Comparison of ENCODE assay signal across 9 cellular contexts in genomic region chr4:42398448-42399355, GRCh38. TPM values are rescaled to one million over a fixed set of nuclear protein-coding genes. Genes with fewer than 3 reads are reported as not detected.
DNase-seq lines count a peak whose midpoint lies in the region; ATAC-seq and TF ChIP-seq lines count a peak whose summit lies in the region.
"Had no signal": no experiment of that assay in that cellular context is flagged by ENCODE, and none has a peak within 500 bp of the region (broad histone marks: within the 10 kb centered on the region; RNA-seq: fewer than 3 reads in every experiment).

No MANE protein-coding gene starts in this region.

- TF ChIP-seq POLR2A in testis (IDR thresholded peaks at IDR 0.05), result no peak

- no peaks in the 10 kb centered on the region for H3K9me3 Mint-ChIP-seq in T-helper 1 cell treated with Interleukin-12 subunit alpha and Interleukin-12 subunit beta and Interleukin-4 antibody, amounts not matched to agents 30 μg/mL and 1 μg/mL, for 36 hours
- H3K9me3 Mint-ChIP-seq in activated T-helper 17 cell treated with anti-CD3 and anti-CD28 coated beads, Interleukin-2, amount 50 U/mL, for 72 hours, result no peaks in the 10 kb centered on the region
- no peaks in the 10 kb centered on the region for H3K9me3 Mint-ChIP-seq in immature natural killer cell

- no peaks in the 10 kb centered on the region for H3K36me3 ChIP-seq in testis (ENCODE audit: low read depth, missing control alignments)

- no peak for DNase-seq in T-helper 1 cell
- DNase-seq in immature natural killer cell, result no peak
- no peak for DNase-seq in testis
- no peak for DNase-seq in ACHN
- DNase-seq: stimulated activated naive CD4-positive, alpha-beta T cell had no signal

- H3K4me3 ChIP-seq in testis, result peak overlapping the region; percentile 44 to 46

- in situ Hi-C loops in ACHN (cut with HindIII; ENCODE audit: low pct_ligation_motif_present, low pct_unique_long_range_greater_than_20kb, low sequenced_read_pairs), result no loop called here

- H3K27me3 Mint-ChIP-seq in T-helper 1 cell treated with Interleukin-12 subunit alpha and Interleukin-12 subunit beta and Interleukin-4 antibody, amounts not matched to agents 30 μg/mL and 1 μg/mL, for 36 hours (ENCODE audit: low read depth), result peaks cover 70% of the 10 kb centered on the region
- peaks cover 45% of the 10 kb centered on the region for H3K27me3 Mint-ChIP-seq in activated T-helper 17 cell treated with anti-CD3 and anti-CD28 coated beads, Interleukin-2, amount 50 U/mL, for 72 hours
- peaks cover 20 to 39% (median 23%) of the 10 kb centered on the region in 3 donors for H3K27me3 Mint-ChIP-seq in immature natural killer cell (ENCODE audit: low read depth in 3 of 3)

- H3K4me3 Mint-ChIP-seq in T-helper 1 cell treated with Interleukin-12 subunit alpha and Interleukin-12 subunit beta and Interleukin-4 antibody, amounts not matched to agents 30 μg/mL and 1 μg/mL, for 36 hours, result peak overlapping the region; percentile 66
- peak overlapping the region; percentile 56 for H3K4me3 Mint-ChIP-seq in activated T-helper 17 cell treated with anti-CD3 and anti-CD28 coated beads, Interleukin-2, amount 50 U/mL, for 72 hours
- peak overlapping the region; percentile 57 to 74 (median 71) for H3K4me3 Mint-ChIP-seq in immature natural killer cell

- no peak overlapping the region for H3K27ac Mint-ChIP-seq in T-helper 1 cell treated with Interleukin-12 subunit alpha and Interleukin-12 subunit beta and Interleukin-4 antibody, amounts not matched to agents 30 μg/mL and 1 μg/mL, for 36 hours
- no peak overlapping the region for H3K27ac Mint-ChIP-seq in activated T-helper 17 cell treated with anti-CD3 and anti-CD28 coated beads, Interleukin-2, amount 50 U/mL, for 72 hours
- H3K27ac Mint-ChIP-seq in immature natural killer cell, result no peak overlapping the region

- intact Hi-C loops in testis (cut with DNase I; ENCODE audit: low total_unique reads), result no loop called here

- TF ChIP-seq CTCF in testis (IDR thresholded peaks at IDR 0.05), result no peak

- H3K9me3 ChIP-seq in testis, result no peaks in the 10 kb centered on the region

- H3K36me3 Mint-ChIP-seq in T-helper 1 cell treated with Interleukin-12 subunit alpha and Interleukin-12 subunit beta and Interleukin-4 antibody, amounts not matched to agents 30 μg/mL and 1 μg/mL, for 36 hours (ENCODE audit: low read depth), result no peaks in the 10 kb centered on the region
- no peaks in the 10 kb centered on the region for H3K36me3 Mint-ChIP-seq in activated T-helper 17 cell treated with anti-CD3 and anti-CD28 coated beads, Interleukin-2, amount 50 U/mL, for 72 hours (ENCODE audit: low read depth)
- peaks cover 0 to 4% (median 0%) of the 10 kb centered on the region in 3 donors for H3K36me3 Mint-ChIP-seq in immature natural killer cell

- no peak overlapping the region for H3K27ac ChIP-seq in testis

- no peaks in the 10 kb centered on the region for H3K27me3 ChIP-seq in testis

- peaks cover 6% of the 10 kb centered on the region for H3K4me1 ChIP-seq in testis

- peak; percentile 3 for ATAC-seq in activated T-helper 17 cell treated with anti-CD3 and anti-CD28 coated beads, Interleukin-2, amount 50 U/mL, for 72 hours (replicated peaks)
- ATAC-seq in HG03520 (IDR thresholded peaks at IDR 0.05; ENCODE audit: unreplicated experiment), result no peak
- no peak for ATAC-seq in GM18502 (IDR thresholded peaks at IDR 0.05; ENCODE audit: poor library complexity, unreplicated experiment)

- 8 to 9% methylated on average over 50 to 53 of the region's 53 CpGs for WGBS in testis, 2 donors

- H3K4me1 Mint-ChIP-seq in T-helper 1 cell treated with Interleukin-12 subunit alpha and Interleukin-12 subunit beta and Interleukin-4 antibody, amounts not matched to agents 30 μg/mL and 1 μg/mL, for 36 hours (ENCODE audit: low read depth), result peaks cover 17% of the 10 kb centered on the region
- peaks cover 11% of the 10 kb centered on the region for H3K4me1 Mint-ChIP-seq in activated T-helper 17 cell treated with anti-CD3 and anti-CD28 coated beads, Interleukin-2, amount 50 U/mL, for 72 hours
- H3K4me1 Mint-ChIP-seq in immature natural killer cell, result peaks cover 22 to 30% of the 10 kb centered on the region in 2 donors

RNA-seq across cellular contexts. Expression of gene SHISA3, which starts 1.4 kb away (rescaled TPM):
- not detected for total RNA-seq in activated T-helper 17 cell treated with anti-CD3 and anti-CD28 coated beads, Interleukin-2, amount 50 U/mL, for 72 hours
- under 1 TPM in 1 of 3 donors, not detected in 2; 0.11 TPM for polyA plus RNA-seq in immature natural killer cell
- total RNA-seq in testis, result under 1 TPM in 1 of 2 donors, not detected in 1; 0.81 TPM
- polyA plus RNA-seq in testis (ENCODE audit: insufficient read depth, low read depth, low replicate concordance), result 1.6 TPM
